In the genomic region with DNA sequence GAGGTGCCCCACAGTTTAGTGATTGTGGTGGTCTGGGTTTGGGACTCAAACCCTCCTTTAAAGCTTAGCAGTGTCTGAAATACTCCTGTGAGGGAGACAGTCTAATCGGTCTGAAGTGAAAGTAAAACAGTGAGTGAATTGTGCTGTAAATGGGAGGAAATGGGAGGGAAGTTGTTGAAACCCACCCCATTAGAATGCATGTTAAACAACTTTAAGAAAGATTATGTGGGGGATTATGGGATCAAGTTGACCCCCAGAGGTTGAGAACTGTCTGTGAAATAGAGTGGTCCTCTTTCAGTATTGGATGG, we compare ENCODE assay signal across 8 cellular contexts.
DNase-seq lines count a peak whose midpoint lies in the region; ATAC-seq, FAIRE-seq and TF ChIP-seq lines count a peak whose summit lies in the region.

No MANE protein-coding gene starts in this region.

- H3K36me3 Mint-ChIP-seq in astrocyte (ENCODE audit: low read depth, unreplicated experiment), result no peaks in the 10 kb centered on the region

- H3K9me3 ChIP-seq in DOHH2 (ENCODE audit: control insufficient read depth, insufficient read depth, low read length) (no peaks in the 10 kb centered on the region), astrocyte (ENCODE audit: insufficient read depth, low read depth, low read length) (no peaks in the 10 kb centered on the region), muscle layer of duodenum (ENCODE audit: control insufficient read depth in 1 of 2, low read length in 2 of 2) (no peaks in the 10 kb centered on the region)

- FAIRE-seq in astrocyte (lab: Jason Lieb, UNC), result no peak

- H2AFZ ChIP-seq in astrocyte (ENCODE audit: low read depth, low read length), result peak overlapping the region; percentile 73

- H3K4me2 ChIP-seq in DOHH2 (ENCODE audit: low read length) (peak overlapping the region; percentile 97), astrocyte (ENCODE audit: low read length) (peak overlapping the region; percentile 91)

- peak overlapping the region; percentile 64 for H3K9ac ChIP-seq in astrocyte (ENCODE audit: low read length)

- no peaks in the 10 kb centered on the region for H3K9me3 Mint-ChIP-seq in astrocyte (ENCODE audit: unreplicated experiment)

- H3F3A ChIP-seq in DOHH2 (ENCODE audit: control insufficient read depth, insufficient read depth), result no peaks in the 10 kb centered on the region

- H3K4me1 ChIP-seq in DOHH2 (ENCODE audit: control insufficient read depth, low read length), result peaks cover 57% of the 10 kb centered on the region
- peaks cover 2% of the 10 kb centered on the region for H3K4me1 ChIP-seq in astrocyte (ENCODE audit: insufficient read depth, low read length)
- peaks cover 0 to 10% of the 10 kb centered on the region in 2 donors for H3K4me1 ChIP-seq in muscle layer of duodenum (ENCODE audit: control insufficient read depth in 1 of 2, insufficient read depth in 2 of 2, low read length in 2 of 2)

- H3K4me3 ChIP-seq in DOHH2 (ENCODE audit: low read length) (peak overlapping the region; percentile 83), astrocyte (ENCODE audit: insufficient read depth, low read depth, low read length) (peak overlapping the region; percentile 39), muscle layer of duodenum (ENCODE audit: low read depth in 1 of 2, low read length in 2 of 2) (peak overlapping the region; percentile 70 to 85)

- TF ChIP-seq CTCF in DOHH2 (IDR thresholded peaks at IDR 0.05; ENCODE audit: low read depth, low read length, poor library complexity, severe bottlenecking) (no peak), astrocyte (IDR thresholded peaks at IDR 0.05; ENCODE audit: insufficient read depth, low read depth, low read length) (no peak)

- H3K27me3 ChIP-seq in DOHH2 (ENCODE audit: control insufficient read depth, low read length) (no peaks in the 10 kb centered on the region), astrocyte (ENCODE audit: insufficient read depth, low read length) (no peaks in the 10 kb centered on the region), muscle layer of duodenum (ENCODE audit: low read depth, low read length) (no peaks in the 10 kb centered on the region)

- no peak overlapping the region for H3K27ac Mint-ChIP-seq in astrocyte (ENCODE audit: unreplicated experiment)

- peaks cover 14% of the 10 kb centered on the region for H3K4me1 Mint-ChIP-seq in astrocyte (ENCODE audit: low read depth, unreplicated experiment)

- no peaks in the 10 kb centered on the region for H3K27me3 Mint-ChIP-seq in astrocyte (ENCODE audit: low read depth, unreplicated experiment)

- intact Hi-C loops in left colon (cut with DNase I, micrococcal nuclease), result no loop called here

- H3K79me2 ChIP-seq in DOHH2 (ENCODE audit: control insufficient read depth, low read length) (no peaks in the 10 kb centered on the region), astrocyte (ENCODE audit: insufficient read depth, low read length) (no peaks in the 10 kb centered on the region)

- no peaks in the 10 kb centered on the region for H3K9me2 ChIP-seq in DOHH2 (replicated peaks; ENCODE audit: control insufficient read depth, low read length)

- H4K20me1 ChIP-seq in DOHH2 (ENCODE audit: control insufficient read depth, insufficient read depth, low read depth, low read length) (no peaks in the 10 kb centered on the region), astrocyte (ENCODE audit: insufficient read depth, low read length) (no peaks in the 10 kb centered on the region)

- H3K36me3 ChIP-seq in DOHH2 (ENCODE audit: control insufficient read depth, low read length) (no peaks in the 10 kb centered on the region), astrocyte (ENCODE audit: insufficient read depth, low read length) (no peaks in the 10 kb centered on the region), muscle layer of duodenum (ENCODE audit: control insufficient read depth in 1 of 2, insufficient read depth in 2 of 2, low read length in 2 of 2) (no peaks in the 10 kb centered on the region)

- no peak for DNase-seq in astrocyte (ENCODE audit: low read depth)
- DNase-seq in left colon, result no peak
- no peak for DNase-seq in DMS 273 treated with DMSO at 0.1 percent for 48 hours (lab: John Stamatoyannopoulos, UW)

- H3K4me3 Mint-ChIP-seq in astrocyte (ENCODE audit: unreplicated experiment), result peak overlapping the region; percentile 60

- ATAC-seq in HG02884 (IDR thresholded peaks at IDR 0.05; ENCODE audit: unreplicated experiment) (peak; percentile 35), GM21360 (IDR thresholded peaks at IDR 0.05; ENCODE audit: unreplicated experiment) (no peak), GM18502 (IDR thresholded peaks at IDR 0.05; ENCODE audit: poor library complexity, unreplicated experiment) (no peak), left colon (no peak)

- H3K27ac ChIP-seq in DOHH2 (ENCODE audit: low read depth, low read length), result peak overlapping the region; percentile 38
- no peak overlapping the region for H3K27ac ChIP-seq in astrocyte (ENCODE audit: low read depth, low read length)
- H3K27ac ChIP-seq in muscle layer of duodenum (ENCODE audit: low read length), result peak overlapping the region; percentile 90
